ENCODE assay signal across 20 cellular contexts in the genomic region with DNA sequence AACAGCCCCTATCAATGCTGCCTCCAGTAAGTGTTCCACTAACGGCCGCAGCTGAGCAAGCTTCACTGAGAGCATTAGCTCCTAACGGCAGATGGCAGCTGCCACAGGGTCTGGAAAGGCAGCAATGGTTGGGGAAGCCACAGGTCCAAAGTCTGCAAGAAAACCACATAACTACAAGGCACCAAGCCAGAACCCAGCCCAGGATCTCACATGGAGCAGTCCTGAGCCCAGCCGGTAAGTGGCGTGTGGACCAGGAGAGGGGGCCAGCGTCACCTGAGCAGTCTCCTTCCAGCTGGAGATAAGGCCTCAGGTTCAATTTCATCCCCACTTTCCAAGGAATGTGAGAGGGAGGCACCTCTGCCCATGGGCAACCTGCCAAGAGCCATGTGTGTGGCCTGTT. TPM values are rescaled to one million over a fixed set of nuclear protein-coding genes. Genes with fewer than 3 reads are reported as not detected.
DNase-seq lines count a peak whose midpoint lies in the region; ATAC-seq and TF ChIP-seq lines count a peak whose summit lies in the region.
"Had no signal": no experiment of that assay in that cellular context is flagged by ENCODE, and none has a peak within 500 bp of the region (broad histone marks: within the 10 kb centered on the region; RNA-seq: fewer than 3 reads in every experiment).

No MANE protein-coding gene starts in this region.

- peak; percentile 75 for ATAC-seq in body of pancreas
- ATAC-seq: PC-3, sciatic nerve had no signal

- no peak overlapping the region for H3K27ac ChIP-seq in body of pancreas
- H3K27ac ChIP-seq in breast epithelium: no peak overlapping the region
- H3K27ac ChIP-seq: esophagus squamous epithelium, suprapubic skin had no signal

- no peak for TF ChIP-seq POLR2A in body of pancreas (IDR thresholded peaks at IDR 0.05)
- no peak for TF ChIP-seq POLR2A in breast epithelium (IDR thresholded peaks at IDR 0.05)

- peaks cover 5% of the 10 kb centered on the region for H3K4me1 ChIP-seq in body of pancreas
- H3K4me1 ChIP-seq in breast epithelium: no peaks in the 10 kb centered on the region
- H3K4me1 ChIP-seq: BE2C, esophagus squamous epithelium, suprapubic skin had no signal

- WGBS in body of pancreas, 2 donors: 0 to 12% methylated on average over 1 to 6 of the region's 6 CpGs

- no peak overlapping the region for H3K4me3 ChIP-seq in body of pancreas
- no peak overlapping the region for H3K4me3 ChIP-seq in breast epithelium
- H3K4me3 ChIP-seq: esophagus squamous epithelium, suprapubic skin had no signal

- H3K9me3 ChIP-seq in body of pancreas (no peaks in the 10 kb centered on the region), breast epithelium (no peaks in the 10 kb centered on the region)
- H3K9me3 ChIP-seq: BE2C, esophagus squamous epithelium, suprapubic skin had no signal

- peak in 3 of 7 experiments; percentile 6 to 24 (median 13) for TF ChIP-seq CTCF in body of pancreas (IDR thresholded peaks at IDR 0.05)
- TF ChIP-seq CTCF in breast epithelium (IDR thresholded peaks at IDR 0.05): no peak

- intact Hi-C loops in body of pancreas (cut with DNase I) (no loop called here), breast epithelium (cut with DNase I; ENCODE audit: low total_unique reads) (no loop called here)

- DNase-seq in Daoy (ENCODE audit: low read depth): peak; percentile 29
- DNase-seq in LoVo (ENCODE audit: low spot score): peak; percentile 36
- DNase-seq in body of pancreas: peak; percentile 54 to 81 (median 74)
- DNase-seq in myocyte (ENCODE audit: low read depth): peak; percentile 85
- no peak for DNase-seq in DMS153 (lab: John Stamatoyannopoulos, UW)
- no peak for DNase-seq in breast epithelium (ENCODE audit: low spot score in 2 of 2)
- no peak for DNase-seq in OCI-M1 (lab: John Stamatoyannopoulos, UW)
- DNase-seq: activated CD4-positive, alpha-beta T cell treated with anti-CD3 and anti-CD28 coated beads, Interleukin-2, amount 10 ng/mL, durations not matched to agents 24 days and 14 days; activated naive CD4-positive, alpha-beta T cell treated with anti-CD3 and anti-CD28 coated beads for 36 hours; BE2C; dermis blood vessel endothelial cell; esophagus squamous epithelium; head of caudate nucleus; PC-3; T1000 had no signal

- no peaks in the 10 kb centered on the region for H3K36me3 ChIP-seq in body of pancreas (replicated peaks in 1 of 2; ENCODE audit: insufficient read depth in 1 of 2, low read depth in 2 of 2)
- H3K36me3 ChIP-seq in breast epithelium: no peaks in the 10 kb centered on the region
- H3K36me3 ChIP-seq: BE2C, esophagus squamous epithelium, suprapubic skin had no signal

- H3K27me3 ChIP-seq in body of pancreas (no peaks in the 10 kb centered on the region), breast epithelium (peaks cover 0 to 20% of the 10 kb centered on the region in 2 donors)
- H3K27me3 ChIP-seq: BE2C had no signal

RNA-seq across cellular contexts. Expression of gene SYT2, which starts 13.2 kb away (rescaled TPM):
- total RNA-seq in Daoy (2014; rRNA removed; shearing (Covaris generic)): under 0.01 TPM in 1 of 2 replicates, not detected in the other
- not detected for total RNA-seq in body of pancreas
- not detected in 2 replicates for total RNA-seq in myocyte
- polyA plus RNA-seq in myocyte (2012): 0.05 TPM
- total RNA-seq in breast epithelium: under 1 TPM; under 0.01 to 0.15 (median under 0.01) TPM
- total RNA-seq: activated CD4-positive, alpha-beta T cell treated with anti-CD3 and anti-CD28 coated beads, Interleukin-2, amount 10 ng/mL, durations not matched to agents 24 days and 14 days; activated naive CD4-positive, alpha-beta T cell treated with anti-CD3 and anti-CD28 coated beads for 36 hours; esophagus squamous epithelium; PC-3; sciatic nerve; SK-MEL-5 had no signal
- polyA plus RNA-seq: IgD-negative memory B cell, keratinocyte had no signal

Comparison
In these comparisons a context has a peak if more than half of its experiments do, and no peak if none do; other contexts are left out.
1. DNase-seq: peak in Daoy (single experiment), LoVo (single experiment), body of pancreas (4 of 4) and myocyte (single experiment); none in DMS153 (single experiment), breast epithelium (0 of 2) and OCI-M1 (single experiment).